25 cellular contexts compared by ENCODE assay signal in the genomic region with DNA sequence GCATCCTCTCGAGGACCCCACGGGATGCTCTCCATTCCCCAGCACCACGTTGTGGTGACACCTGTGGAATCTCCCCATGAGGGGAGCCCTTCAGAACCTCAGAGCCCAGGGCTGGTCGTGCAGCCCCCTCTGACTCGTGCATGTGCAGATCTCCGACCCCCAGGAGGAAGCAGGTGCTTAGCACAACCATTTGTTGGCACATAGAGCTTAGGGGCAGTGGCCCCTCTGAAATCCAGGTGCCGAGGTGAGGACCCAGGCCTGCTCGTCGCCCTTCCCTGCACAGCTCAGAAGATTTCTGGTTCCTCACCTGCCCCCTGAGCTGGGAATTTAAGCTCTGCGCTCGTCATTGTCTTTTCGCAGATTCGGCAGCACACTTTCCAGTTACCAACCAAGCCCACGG. TPM values are rescaled to one million over a fixed set of nuclear protein-coding genes. Genes with fewer than 3 reads are reported as not detected.
A peak's percentile ranks its signal among the peaks of the same experiment; 100 is the strongest.
DNase-seq lines count a peak whose midpoint lies in the region; ATAC-seq and TF ChIP-seq lines count a peak whose summit lies in the region.
"Had no signal": no experiment of that assay in that cellular context is flagged by ENCODE, and none has a peak within 500 bp of the region (broad histone marks: within the 10 kb centered on the region; RNA-seq: fewer than 3 reads in every experiment).

No MANE protein-coding gene starts in this region.

- ATAC-seq in natural killer cell treated with Interleukin-12 subunit alpha and Interleukin-12 subunit beta and Interleukin-15 and Interleukin-18, amount 100 ng/mL, for 72 hours, result no peak
- no peak for ATAC-seq in natural killer cell
- ATAC-seq: HCT116, Panc1 had no signal

- no peak overlapping the region for H3K27ac Mint-ChIP-seq in natural killer cell treated with Interleukin-12 subunit alpha and Interleukin-12 subunit beta and Interleukin-15 and Interleukin-18, amount 100 ng/mL, for 72 hours
- H3K27ac Mint-ChIP-seq in natural killer cell (no peak overlapping the region), type B pancreatic cell (no peak overlapping the region)
- H3K27ac Mint-ChIP-seq in CD4-positive, alpha-beta memory T cell, result no peak overlapping the region

- no peak overlapping the region for H3K27ac ChIP-seq in osteoblast (ENCODE audit: low read depth, low read length)
- no peak overlapping the region for H3K27ac ChIP-seq in CD4-positive, alpha-beta memory T cell (ENCODE audit: low read depth, low read length)
- H3K27ac ChIP-seq: C4-2B had no signal

- no peaks in the 10 kb centered on the region for H3K9me3 ChIP-seq in osteoblast (ENCODE audit: low read depth, low read length)
- no peaks in the 10 kb centered on the region for H3K9me3 ChIP-seq in CD4-positive, alpha-beta memory T cell (ENCODE audit: control insufficient read depth in 1 of 2, low read length in 2 of 2)

- H3K4me2 ChIP-seq in osteoblast (ENCODE audit: insufficient read depth, low read length), result no peak overlapping the region

- H4K20me1 ChIP-seq in osteoblast (ENCODE audit: insufficient read depth, low read length), result no peaks in the 10 kb centered on the region

- no peaks in the 10 kb centered on the region for H3K9me3 Mint-ChIP-seq in natural killer cell treated with Interleukin-12 subunit alpha and Interleukin-12 subunit beta and Interleukin-15 and Interleukin-18, amount 100 ng/mL, for 72 hours
- no peaks in the 10 kb centered on the region for H3K9me3 Mint-ChIP-seq in natural killer cell
- no peaks in the 10 kb centered on the region for H3K9me3 Mint-ChIP-seq in type B pancreatic cell
- H3K9me3 Mint-ChIP-seq in CD4-positive, alpha-beta memory T cell, result no peaks in the 10 kb centered on the region

- POLR2A ChIA-PET in CD4-positive, alpha-beta memory T cell (lab: Charles Lee; ENCODE audit: partially characterized antibody), result no interaction called here

- peaks cover 0 to 4% of the 10 kb centered on the region in 2 donors for H3K27me3 Mint-ChIP-seq in natural killer cell treated with Interleukin-12 subunit alpha and Interleukin-12 subunit beta and Interleukin-15 and Interleukin-18, amount 100 ng/mL, for 72 hours
- H3K27me3 Mint-ChIP-seq in natural killer cell (ENCODE audit: low read depth in 2 of 2) (no peaks in the 10 kb centered on the region), type B pancreatic cell (peaks cover 25% of the 10 kb centered on the region)
- peaks cover 0 to 4% of the 10 kb centered on the region in 2 donors for H3K27me3 Mint-ChIP-seq in CD4-positive, alpha-beta memory T cell

- H3K4me3 ChIP-seq in osteoblast (ENCODE audit: insufficient read depth, low read length), result no peak overlapping the region
- no peak overlapping the region for H3K4me3 ChIP-seq in CD4-positive, alpha-beta memory T cell (ENCODE audit: low read length in 2 of 2)

- H3K4me3 Mint-ChIP-seq in natural killer cell treated with Interleukin-12 subunit alpha and Interleukin-12 subunit beta and Interleukin-15 and Interleukin-18, amount 100 ng/mL, for 72 hours, result no peak overlapping the region
- no peak overlapping the region for H3K4me3 Mint-ChIP-seq in natural killer cell
- H3K4me3 Mint-ChIP-seq in type B pancreatic cell, result no peak overlapping the region
- H3K4me3 Mint-ChIP-seq in CD4-positive, alpha-beta memory T cell, result no peak overlapping the region

- no peaks in the 10 kb centered on the region for H3K36me3 Mint-ChIP-seq in natural killer cell treated with Interleukin-12 subunit alpha and Interleukin-12 subunit beta and Interleukin-15 and Interleukin-18, amount 100 ng/mL, for 72 hours
- no peaks in the 10 kb centered on the region for H3K36me3 Mint-ChIP-seq in natural killer cell
- no peaks in the 10 kb centered on the region for H3K36me3 Mint-ChIP-seq in type B pancreatic cell
- no peaks in the 10 kb centered on the region for H3K36me3 Mint-ChIP-seq in CD4-positive, alpha-beta memory T cell

- H3K4me1 ChIP-seq in osteoblast (ENCODE audit: insufficient read depth, low read length), result no peaks in the 10 kb centered on the region
- peaks cover 7% of the 10 kb centered on the region for H3K4me1 ChIP-seq in CD4-positive, alpha-beta memory T cell (ENCODE audit: insufficient read depth, low read length)

- DNase-seq in activated naive CD4-positive, alpha-beta T cell treated with anti-CD3 and anti-CD28 coated beads, Interleukin-2, amount 50 U/mL, for 16 hours, result peak; percentile 3
- no peak for DNase-seq in activated naive CD4-positive, alpha-beta T cell (lab: John Stamatoyannopoulos, UW)
- DNase-seq in natural killer cell treated with Interleukin-12 subunit alpha and Interleukin-12 subunit beta and Interleukin-15 and Interleukin-18, amount 100 ng/mL, for 72 hours (ENCODE audit: low spot score), result peak; percentile 34
- no peak for DNase-seq in natural killer cell
- DNase-seq in osteoblast (ENCODE audit: insufficient read length, low spot score, missing footprints), result peak; percentile 86
- no peak for DNase-seq in NCI-H526 (lab: John Stamatoyannopoulos, UW)
- DNase-seq in type B pancreatic cell (ENCODE audit: extremely low spot score, unreplicated experiment), result no peak
- no peak for DNase-seq in CD4-positive, alpha-beta memory T cell
- DNase-seq: AML-193; DMS53; GDM1; GOT3; KG1; NCI-H1092 treated with DMSO at 0.1 percent for 48 hours; NCI-H146; NCI-H2029; NCI-H2227 treated with DMSO at 0.1 percent for 48 hours; NCI-H510A treated with DMSO at 0.1 percent for 48 hours; NCI-H774; NK-92 treated with Interleukin-12 subunit alpha and Interleukin-12 subunit beta, amount 100 ng/mL, for 24 hours had no signal

- H2AFZ ChIP-seq in osteoblast (ENCODE audit: low read length), result no peak overlapping the region

- peaks cover 5 to 7% of the 10 kb centered on the region in 2 donors for H3K4me1 Mint-ChIP-seq in natural killer cell treated with Interleukin-12 subunit alpha and Interleukin-12 subunit beta and Interleukin-15 and Interleukin-18, amount 100 ng/mL, for 72 hours (ENCODE audit: low read depth in 2 of 2)
- H3K4me1 Mint-ChIP-seq in natural killer cell (peaks cover 0 to 7% of the 10 kb centered on the region in 2 donors), type B pancreatic cell (ENCODE audit: unreplicated experiment) (no peaks in the 10 kb centered on the region)
- H3K4me1 Mint-ChIP-seq in CD4-positive, alpha-beta memory T cell, result peaks cover 4 to 14% (median 6%) of the 10 kb centered on the region in 4 donors

- peaks cover 18% of the 10 kb centered on the region for H3K27me3 ChIP-seq in osteoblast (ENCODE audit: insufficient read depth, low read length)
- H3K27me3 ChIP-seq in CD4-positive, alpha-beta memory T cell (ENCODE audit: insufficient read depth, low read length), result no peaks in the 10 kb centered on the region

- intact Hi-C loops in natural killer cell (cut with micrococcal nuclease), result no loop called here
- intact Hi-C loops in CD4-positive, alpha-beta memory T cell (cut with micrococcal nuclease), result loop anchor here (5.0 kb wide), 3 partner anchors 209 to 1419 kb away; no protein-coding TSS in a partner anchor

- CTCF ChIA-PET in CD4-positive, alpha-beta memory T cell (lab: Charles Lee; ENCODE audit: partially characterized antibody), result interaction anchor here (1.0 to 8.8 kb wide), 3 partner anchors 9 to 82 kb away, joined by 3 to 149 read pairs (median 22); no protein-coding TSS in a partner anchor

- no peaks in the 10 kb centered on the region for H3K36me3 ChIP-seq in osteoblast (ENCODE audit: insufficient read depth, low read length)
- H3K36me3 ChIP-seq in CD4-positive, alpha-beta memory T cell (ENCODE audit: insufficient read depth, low read length), result no peaks in the 10 kb centered on the region

- H3K79me2 ChIP-seq in osteoblast (ENCODE audit: insufficient read depth, low read length), result no peaks in the 10 kb centered on the region

- TF ChIP-seq CTCF in natural killer cell (IDR thresholded peaks at IDR 0.05) (no peak), osteoblast (IDR thresholded peaks at IDR 0.05; ENCODE audit: extremely low read depth, low read depth, low read length) (no peak), type B pancreatic cell (conservative IDR thresholded peaks at IDR 0.05) (no peak)

RNA-seq across cellular contexts. Expression of a gene that starts 1.3 kb away (rescaled TPM):
- total RNA-seq in natural killer cell treated with Interleukin-12 subunit alpha and Interleukin-12 subunit beta and Interleukin-15 and Interleukin-18, amount 100 ng/mL, for 72 hours, result not detected
- total RNA-seq in natural killer cell, result not detected
- not detected in 2 replicates for total RNA-seq in osteoblast
- not detected in 2 replicates for total RNA-seq in type B pancreatic cell (ENCODE audit: low replicate concordance)
- not detected for total RNA-seq in CD4-positive, alpha-beta memory T cell
- not detected for polyA plus RNA-seq in CD4-positive, alpha-beta memory T cell
- total RNA-seq: A172 had no signal
- polyA plus RNA-seq: AG04450 had no signal

RNA-seq across cellular contexts. Expression of a gene that starts 5.6 kb away (rescaled TPM):
- total RNA-seq in natural killer cell treated with Interleukin-12 subunit alpha and Interleukin-12 subunit beta and Interleukin-15 and Interleukin-18, amount 100 ng/mL, for 72 hours, result 100 to 1,000 TPM; 117 to 131 TPM
- total RNA-seq in natural killer cell, result 10 to 100 TPM; 51.5 to 76.5 (median 53.5) TPM
- 70.2 and 84.9 TPM in 2 replicates for total RNA-seq in osteoblast
- total RNA-seq in type B pancreatic cell (ENCODE audit: low replicate concordance), result 131 and 156 TPM in 2 replicates
- total RNA-seq in CD4-positive, alpha-beta memory T cell, result 10 to 100 TPM; 82.2 to 82.5 TPM
- 100 to 1,000 TPM; 308 to 335 TPM for polyA plus RNA-seq in CD4-positive, alpha-beta memory T cell

Comparison
In these comparisons a context has a peak if more than half of its experiments do, and no peak if none do; other contexts are left out.
1. DNase-seq: peak in activated naive CD4-positive, alpha-beta T cell treated with anti-CD3 and anti-CD28 coated beads, Interleukin-2, amount 50 U/mL, for 16 hours (single experiment), natural killer cell treated with Interleukin-12 subunit alpha and Interleukin-12 subunit beta and Interleukin-15 and Interleukin-18, amount 100 ng/mL, for 72 hours (single experiment) and osteoblast (single experiment); none in activated naive CD4-positive, alpha-beta T cell (0 of 4), natural killer cell (single experiment), NCI-H526 (0 of 2), type B pancreatic cell (single experiment) and CD4-positive, alpha-beta memory T cell (0 of 5).